18 cellular contexts compared by ENCODE assay signal in genomic region chr4:53818112-53818511, GRCh38.
"Had no signal": no experiment of that assay in that cellular context is flagged by ENCODE, and none has a peak within 500 bp of the region (broad histone marks: within the 10 kb centered on the region; RNA-seq: fewer than 3 reads in every experiment).

No MANE protein-coding gene starts in this region.

- DNase-seq: activated B cell treated with CpG ODN at 0.5 μM for 24 hours; activated CD4-positive, alpha-beta memory T cell treated with anti-CD3 and anti-CD28 coated beads, Interleukin-2, amount 10 ng/mL, durations not matched to agents 7 days and 5 days; activated CD4-positive, alpha-beta T cell treated with anti-CD3 and anti-CD28 coated beads for 48 hours; activated CD8-positive, alpha-beta memory T cell treated with anti-CD3 and anti-CD28 coated beads, Interleukin-2, amount 10 ng/mL, durations not matched to agents 7 days and 5 days; amygdala; dermis blood vessel endothelial cell; effector memory CD8-positive, alpha-beta T cell; heart right ventricle; mesendoderm; natural killer cell; sigmoid colon; stimulated activated CD4-positive, alpha-beta T cell treated with anti-CD3 and anti-CD28 coated beads, Interleukin-4, amount 100 ng/mL, for 24 hours; T-helper 1 cell; T-helper 9 cell had no signal

- H3K4me3 ChIP-seq: cardiac muscle cell, heart right ventricle, sigmoid colon had no signal

- H3K4me1 ChIP-seq: heart right ventricle, parathyroid adenoma had no signal

- H3K27me3 ChIP-seq: cardiac muscle cell, heart right ventricle, neutrophil, sigmoid colon had no signal

- H3K36me3 ChIP-seq: cardiac muscle cell, heart right ventricle, neutrophil, sigmoid colon had no signal

- H3K27ac ChIP-seq: cardiac muscle cell, heart right ventricle, neutrophil, parathyroid adenoma had no signal

- H3K9me3 ChIP-seq: heart right ventricle, neutrophil, sigmoid colon had no signal

- H3K9ac ChIP-seq: parathyroid adenoma had no signal

- FAIRE-seq: urothelium cell line had no signal
